In the genomic region with DNA sequence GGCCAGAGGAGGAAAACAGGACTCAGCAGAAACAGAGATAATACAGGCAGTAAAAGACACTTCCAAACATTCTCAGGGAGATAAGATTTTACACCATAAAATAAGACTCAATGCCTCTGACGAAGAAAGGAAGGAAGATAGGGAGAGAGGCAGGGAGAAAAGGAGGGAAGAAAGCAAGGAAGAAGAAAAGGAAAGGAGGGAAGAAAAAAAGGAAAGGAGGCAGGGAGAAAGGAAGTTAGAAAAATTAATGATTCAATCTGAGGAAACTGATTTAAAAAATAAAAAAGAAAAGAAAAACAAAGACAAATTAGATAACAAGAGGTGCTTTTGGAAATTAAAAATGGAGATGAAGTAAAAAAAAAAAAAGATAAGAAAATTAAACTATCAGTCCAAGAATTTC, we compare ENCODE assay signal across 22 cellular contexts.
DNase-seq lines count a peak whose midpoint lies in the region; ATAC-seq and TF ChIP-seq lines count a peak whose summit lies in the region.
"Had no signal": no experiment of that assay in that cellular context is flagged by ENCODE, and none has a peak within 500 bp of the region (broad histone marks: within the 10 kb centered on the region; RNA-seq: fewer than 3 reads in every experiment).

No MANE protein-coding gene starts in this region.

- no peaks in the 10 kb centered on the region for H3K36me3 Mint-ChIP-seq in activated naive CD4-positive, alpha-beta T cell treated with anti-CD3 and anti-CD28 coated beads, Interleukin-2, amount 50 U/mL, for 72 hours
- H3K36me3 Mint-ChIP-seq in T-helper 17 cell (ENCODE audit: low read depth) (peaks cover 4% of the 10 kb centered on the region), progenitor cell of endocrine pancreas (ENCODE audit: insufficient read depth) (peaks cover 25% of the 10 kb centered on the region)
- peaks cover 74% of the 10 kb centered on the region for H3K36me3 Mint-ChIP-seq in effector memory CD8-positive, alpha-beta T cell (ENCODE audit: insufficient read depth)
- H3K36me3 Mint-ChIP-seq: natural killer cell had no signal

- H3K4me1 Mint-ChIP-seq in T-helper 17 cell: no peaks in the 10 kb centered on the region
- H3K4me1 Mint-ChIP-seq in effector memory CD8-positive, alpha-beta T cell (ENCODE audit: low read depth in 2 of 2): no peaks in the 10 kb centered on the region
- no peaks in the 10 kb centered on the region for H3K4me1 Mint-ChIP-seq in progenitor cell of endocrine pancreas (ENCODE audit: low read depth)
- H3K4me1 Mint-ChIP-seq: natural killer cell had no signal

- no peaks in the 10 kb centered on the region for H3K27me3 Mint-ChIP-seq in T-helper 17 cell
- H3K27me3 Mint-ChIP-seq in effector memory CD8-positive, alpha-beta T cell: no peaks in the 10 kb centered on the region
- H3K27me3 Mint-ChIP-seq in progenitor cell of endocrine pancreas: no peaks in the 10 kb centered on the region
- H3K27me3 Mint-ChIP-seq: activated CD4-positive, alpha-beta T cell treated with anti-CD3 and anti-CD28 coated beads, Interleukin-2, amount 10 ng/mL, durations not matched to agents 7 days and 5 days; activated CD8-positive, alpha-beta memory T cell treated with anti-CD3 and anti-CD28 coated beads, Interleukin-2, amount 10 ng/mL, durations not matched to agents 7 days and 5 days; type B pancreatic cell had no signal

- CTCF ChIA-PET in HEK293T (lab: Yijun Ruan, JAX): no interaction called here

- no peak for TF ChIP-seq CTCF in progenitor cell of endocrine pancreas (IDR thresholded peaks at IDR 0.05; ENCODE audit: unreplicated experiment)

- no peak for ATAC-seq in activated naive CD4-positive, alpha-beta T cell treated with anti-CD3 and anti-CD28 coated beads, Interleukin-2, amount 50 U/mL, for 72 hours
- ATAC-seq in T-helper 17 cell: no peak
- no peak for ATAC-seq in effector memory CD8-positive, alpha-beta T cell (replicated peaks)
- no peak for ATAC-seq in activated CD4-positive, CD25-positive, alpha-beta regulatory T cell treated with anti-CD3 and anti-CD28 coated beads, Interleukin-2, amount 50 U/mL, for 24 hours
- ATAC-seq: activated CD8-positive, alpha-beta memory T cell treated with anti-CD3 and anti-CD28 coated beads, Interleukin-2, amount 10 ng/mL, durations not matched to agents 7 days and 5 days; gastroesophageal sphincter; natural killer cell had no signal

- H3K9me3 Mint-ChIP-seq in activated naive CD4-positive, alpha-beta T cell treated with anti-CD3 and anti-CD28 coated beads, Interleukin-2, amount 50 U/mL, for 72 hours: no peaks in the 10 kb centered on the region
- H3K9me3 Mint-ChIP-seq in effector memory CD8-positive, alpha-beta T cell: no peaks in the 10 kb centered on the region
- H3K9me3 Mint-ChIP-seq in progenitor cell of endocrine pancreas (ENCODE audit: low read depth): no peaks in the 10 kb centered on the region
- H3K9me3 Mint-ChIP-seq: activated CD4-positive, alpha-beta T cell treated with anti-CD3 and anti-CD28 coated beads, Interleukin-2, amount 10 ng/mL, durations not matched to agents 7 days and 5 days; natural killer cell; type B pancreatic cell had no signal

- DNase-seq in activated naive CD4-positive, alpha-beta T cell treated with anti-CD3 and anti-CD28 coated beads, Interleukin-2, amount 50 U/mL, for 72 hours (ENCODE audit: low spot score in 2 of 2): no peak
- DNase-seq in activated naive CD4-positive, alpha-beta T cell treated with anti-CD3 and anti-CD28 coated beads, Interleukin-2, amount 50 U/mL, for 16 hours: no peak
- DNase-seq in T-helper 17 cell (no peak), progenitor cell of endocrine pancreas (ENCODE audit: low spot score, unreplicated experiment) (no peak), NCI-H1930 (lab: John Stamatoyannopoulos, UW) (no peak), HEK293T (ENCODE audit: extremely low spot score) (no peak)
- DNase-seq in effector memory CD8-positive, alpha-beta T cell: no peak
- DNase-seq: activated CD4-positive, alpha-beta T cell treated with anti-CD3 and anti-CD28 coated beads, Interleukin-2, amount 10 ng/mL, durations not matched to agents 7 days and 5 days; activated CD8-positive, alpha-beta memory T cell treated with anti-CD3 and anti-CD28 coated beads, Interleukin-2, amount 10 ng/mL, durations not matched to agents 7 days and 5 days; DMS53; kidney glomerular epithelial cell; natural killer cell; NCI-H1048; NCI-H1694; NCI-H446 treated with DMSO at 0.1 percent for 48 hours; stimulated activated CD4-positive, alpha-beta T cell treated with anti-CD3 and anti-CD28 coated beads, Interleukin-4, amount 100 ng/mL, for 4 hours; substantia nigra; SW 1271; T1000 had no signal

- POLR2A ChIA-PET in HEK293T (lab: Yijun Ruan, JAX): no interaction called here

- no peaks in the 10 kb centered on the region for H3K9me3 ChIP-seq in T-helper 17 cell (ENCODE audit: control insufficient read depth, low read length, poor library complexity, severe bottlenecking)
- H3K9me3 ChIP-seq: gastroesophageal sphincter had no signal

- H3K4me3 Mint-ChIP-seq in T-helper 17 cell (no peak overlapping the region), progenitor cell of endocrine pancreas (ENCODE audit: low read depth) (no peak overlapping the region)
- H3K4me3 Mint-ChIP-seq in effector memory CD8-positive, alpha-beta T cell: no peak overlapping the region
- H3K4me3 Mint-ChIP-seq: activated CD4-positive, alpha-beta T cell treated with anti-CD3 and anti-CD28 coated beads, Interleukin-2, amount 10 ng/mL, durations not matched to agents 7 days and 5 days; activated CD8-positive, alpha-beta memory T cell treated with anti-CD3 and anti-CD28 coated beads, Interleukin-2, amount 10 ng/mL, durations not matched to agents 7 days and 5 days; natural killer cell; type B pancreatic cell had no signal

- peak overlapping the region; percentile 31 to 47 for H3K27ac Mint-ChIP-seq in activated naive CD4-positive, alpha-beta T cell treated with anti-CD3 and anti-CD28 coated beads, Interleukin-2, amount 50 U/mL, for 72 hours
- peak overlapping the region; percentile 87 for H3K27ac Mint-ChIP-seq in T-helper 17 cell
- peak overlapping the region; percentile 72 to 76 for H3K27ac Mint-ChIP-seq in effector memory CD8-positive, alpha-beta T cell
- H3K27ac Mint-ChIP-seq in progenitor cell of endocrine pancreas: peak overlapping the region; percentile 11
- H3K27ac Mint-ChIP-seq: activated CD4-positive, alpha-beta T cell treated with anti-CD3 and anti-CD28 coated beads, Interleukin-2, amount 10 ng/mL, durations not matched to agents 7 days and 5 days; activated CD8-positive, alpha-beta memory T cell treated with anti-CD3 and anti-CD28 coated beads, Interleukin-2, amount 10 ng/mL, durations not matched to agents 7 days and 5 days; natural killer cell; type B pancreatic cell had no signal

TF ChIP-seq in HEK293T, 16 proteins besides CTCF, POLR2A, EP300 and RAD21:
- TF ChIP-seq ZNF384 (IDR thresholded peaks at IDR 0.05) (no peak), ARNT (IDR thresholded peaks at IDR 0.05) (no peak), BHLHE40 (IDR thresholded peaks at IDR 0.05; ENCODE audit: borderline replicate concordance) (no peak), ELF4 (IDR thresholded peaks at IDR 0.05) (no peak), NFRKB (IDR thresholded peaks at IDR 0.05) (no peak), SUZ12 (IDR thresholded peaks at IDR 0.05) (no peak), FOXK2 (IDR thresholded peaks at IDR 0.05) (no peak), SP1 (IDR thresholded peaks at IDR 0.05) (no peak)
- TF ChIP-seq, protein P1, sequence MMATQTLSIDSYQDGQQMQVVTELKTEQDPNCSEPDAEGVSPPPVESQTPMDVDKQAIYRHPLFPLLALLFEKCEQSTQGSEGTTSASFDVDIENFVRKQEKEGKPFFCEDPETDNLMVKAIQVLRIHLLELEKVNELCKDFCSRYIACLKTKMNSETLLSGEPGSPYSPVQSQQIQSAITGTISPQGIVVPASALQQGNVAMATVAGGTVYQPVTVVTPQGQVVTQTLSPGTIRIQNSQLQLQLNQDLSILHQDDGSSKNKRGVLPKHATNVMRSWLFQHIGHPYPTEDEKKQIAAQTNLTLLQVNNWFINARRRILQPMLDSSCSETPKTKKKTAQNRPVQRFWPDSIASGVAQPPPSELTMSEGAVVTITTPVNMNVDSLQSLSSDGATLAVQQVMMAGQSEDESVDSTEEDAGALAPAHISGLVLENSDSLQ (IDR thresholded peaks at IDR 0.05): no peak

Comparison
In these comparisons a context has a peak if more than half of its experiments do, and no peak if none do; other contexts are left out.
1. H3K27ac Mint-ChIP-seq: peak in every context shown above with its lines; median percentile 87 in T-helper 17 cell; 74 in effector memory CD8-positive, alpha-beta T cell; 39 in activated naive CD4-positive, alpha-beta T cell treated with anti-CD3 and anti-CD28 coated beads, Interleukin-2, amount 50 U/mL, for 72 hours; 11 in progenitor cell of endocrine pancreas.